8 cellular contexts compared by ENCODE assay signal in the genomic region with DNA sequence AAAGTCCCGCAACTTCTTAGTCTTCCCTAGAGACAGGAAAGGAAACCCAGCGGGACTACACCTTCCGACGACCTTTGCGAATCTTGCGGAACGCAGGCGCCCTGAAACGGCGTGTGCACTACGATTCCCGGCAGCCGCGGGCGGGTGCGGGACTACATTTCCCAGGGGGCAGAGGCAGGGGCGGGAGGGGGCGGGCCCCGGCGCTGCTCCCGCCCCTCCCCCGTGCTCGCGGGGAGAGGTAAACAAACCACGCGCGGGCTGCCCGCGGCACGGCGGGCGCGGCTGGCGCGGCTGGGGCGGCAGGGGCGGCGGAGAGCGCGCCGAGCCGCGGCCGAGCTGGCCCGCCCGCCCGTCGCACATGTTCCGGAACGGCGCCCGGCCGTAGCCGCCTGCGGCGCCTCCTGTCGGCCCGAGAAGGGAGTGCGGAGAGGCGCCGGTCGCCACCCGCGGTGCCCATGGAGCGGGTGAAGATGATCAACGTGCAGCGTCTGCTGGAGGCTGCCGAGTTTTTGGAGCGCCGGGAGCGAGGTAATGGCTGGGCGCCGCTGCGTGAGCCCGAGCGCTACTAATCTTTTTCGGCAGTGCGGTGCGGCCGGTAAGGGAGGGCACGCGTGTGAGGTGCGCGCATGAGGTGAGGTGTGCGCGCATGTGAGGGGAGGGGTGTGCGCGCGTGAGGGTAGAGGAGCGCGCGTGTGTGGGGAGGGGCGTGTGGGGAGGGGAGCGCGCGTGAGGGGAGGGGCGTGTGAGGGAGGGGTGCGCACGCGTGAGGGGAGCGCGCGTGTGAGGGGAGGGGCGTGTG.
DNase-seq lines count a peak whose midpoint lies in the region; ATAC-seq lines count a peak whose summit lies in the region.

No MANE protein-coding gene starts in this region.

- ATAC-seq in GM18502 (IDR thresholded peaks at IDR 0.05; ENCODE audit: poor library complexity, unreplicated experiment) (peak; percentile 76), HG02970 (IDR thresholded peaks at IDR 0.05; ENCODE audit: low FRiP score, unreplicated experiment) (peak; percentile 77)

- DNase-seq in NCI-H1694 treated with DMSO at 0.1 percent for 48 hours (lab: John Stamatoyannopoulos, UW) = peak; percentile 65
- peak; percentile 87 for DNase-seq in T1000 (lab: John Stamatoyannopoulos, UW)
- peak; percentile 98 for DNase-seq in astrocyte of the hippocampus (ENCODE audit: low read depth, low spot score)
- DNase-seq in hypothalamus (lab: John Stamatoyannopoulos, UW) = peak; percentile 62 to 95 (median 87)
- peak; percentile 92 for DNase-seq in retina
- no peak for DNase-seq in cortex of kidney (lab: John Stamatoyannopoulos, UW)
